In genomic region chr3:39224288-39224687, GRCh38 we compare ENCODE assay signal across 3 cellular contexts.
TF ChIP-seq lines count a peak whose summit lies in the region.

No MANE protein-coding gene starts in this region.

TF ChIP-seq in SK-N-SH, 30 proteins besides CTCF, POLR2A, EP300 and RAD21 (continues in another document):
- no peak for TF ChIP-seq CHD2 (IDR thresholded peaks at IDR 0.05; ENCODE audit: low read length, partially characterized antibody)
- no peak for TF ChIP-seq USF2 (IDR thresholded peaks at IDR 0.05; ENCODE audit: borderline replicate concordance, low read depth, low read length)
- TF ChIP-seq IRF3 (IDR thresholded peaks at IDR 0.05; ENCODE audit: low read depth, low read length): no peak
- no peak for TF ChIP-seq RCOR1 (IDR thresholded peaks at IDR 0.05; ENCODE audit: low read length)
- TF ChIP-seq SIN3A (IDR thresholded peaks at IDR 0.05; ENCODE audit: borderline replicate concordance, low read depth, low read length): no peak
- TF ChIP-seq USF1 (IDR thresholded peaks at IDR 0.05; ENCODE audit: borderline replicate concordance, low read depth): no peak
- TF ChIP-seq RFX5 (IDR thresholded peaks at IDR 0.05; ENCODE audit: low read length): no peak
- TF ChIP-seq REST (IDR thresholded peaks at IDR 0.05; ENCODE audit: low read depth, low read length): no peak
- TF ChIP-seq MAX (IDR thresholded peaks at IDR 0.05; ENCODE audit: low read depth): no peak
- no peak for TF ChIP-seq FOXM1 (IDR thresholded peaks at IDR 0.05; ENCODE audit: low read depth)
- TF ChIP-seq GABPA (IDR thresholded peaks at IDR 0.05; ENCODE audit: low read depth): no peak
- no peak for TF ChIP-seq RXRA (IDR thresholded peaks at IDR 0.05; ENCODE audit: borderline replicate concordance, low read depth)
- no peak for TF ChIP-seq NFIC (IDR thresholded peaks at IDR 0.05; ENCODE audit: borderline replicate concordance)

TF ChIP-seq in SK-N-SH treated with all-trans-retinoic acid at 6 μM for 48 hours, 23 proteins besides CTCF, POLR2A, EP300 and RAD21:
- no peak for TF ChIP-seq POU6F1 (CRISPR knock-in tag; IDR thresholded peaks at IDR 0.05; ENCODE audit: borderline replicate concordance, low read depth)
- TF ChIP-seq GLIS3 (CRISPR knock-in tag; IDR thresholded peaks at IDR 0.05): no peak
- TF ChIP-seq CSRNP3 (CRISPR knock-in tag; IDR thresholded peaks at IDR 0.05): no peak
- no peak for TF ChIP-seq ZNF70 (CRISPR knock-in tag; IDR thresholded peaks at IDR 0.05)
- no peak for TF ChIP-seq ISL1 (CRISPR knock-in tag; IDR thresholded peaks at IDR 0.05)
- no peak for TF ChIP-seq ESRRG (CRISPR knock-in tag; IDR thresholded peaks at IDR 0.05)
- TF ChIP-seq BACH2 (CRISPR knock-in tag; IDR thresholded peaks at IDR 0.05; ENCODE audit: borderline replicate concordance): no peak
- TF ChIP-seq PATZ1 (CRISPR knock-in tag; IDR thresholded peaks at IDR 0.05; ENCODE audit: borderline replicate concordance): no peak
- no peak for TF ChIP-seq TCF4 (CRISPR knock-in tag; IDR thresholded peaks at IDR 0.05; ENCODE audit: borderline replicate concordance)
- TF ChIP-seq ZNF8 (CRISPR knock-in tag; IDR thresholded peaks at IDR 0.05): no peak
- TF ChIP-seq RARB (CRISPR knock-in tag; IDR thresholded peaks at IDR 0.05): no peak
- no peak for TF ChIP-seq ZFP3 (CRISPR knock-in tag; IDR thresholded peaks at IDR 0.05)
- no peak for TF ChIP-seq ARNTL (CRISPR knock-in tag; IDR thresholded peaks at IDR 0.05; ENCODE audit: borderline replicate concordance, low read depth)
- no peak for TF ChIP-seq CSDC2 (CRISPR knock-in tag; IDR thresholded peaks at IDR 0.05)
TF ChIP-seq in SK-N-SH treated with all-trans-retinoic acid at 6 μM for 48 hours: peak in this region for 0.

TF ChIP-seq in K562, 482 proteins besides CTCF, POLR2A, EP300 and RAD21:
- TF ChIP-seq FUS (optimal IDR thresholded peaks at IDR 0.05; ENCODE audit: low read depth, low read length) (no peak), SP2 (IDR thresholded peaks at IDR 0.05; ENCODE audit: extremely low read depth, low read depth, low read length, poor library complexity, severe bottlenecking) (no peak), TCF7L2 (IDR thresholded peaks at IDR 0.05; ENCODE audit: low read depth, low read length) (no peak), PHB2 (IDR thresholded peaks at IDR 0.05; ENCODE audit: low read depth) (no peak), EGR1 (conservative IDR thresholded peaks at IDR 0.05) (no peak), ZNF699 (CRISPR knock-in tag; IDR thresholded peaks at IDR 0.05; ENCODE audit: insufficient replicate concordance) (no peak), ZNF134 (CRISPR knock-in tag; conservative IDR thresholded peaks at IDR 0.05) (no peak), ZNF445 (CRISPR knock-in tag; IDR thresholded peaks at IDR 0.05; ENCODE audit: low read depth) (no peak), NRF1 (conservative IDR thresholded peaks at IDR 0.05 in 1 of 2, IDR thresholded peaks at IDR 0.05 in 1 of 2) (no peak), NEUROD1 (IDR thresholded peaks at IDR 0.05; ENCODE audit: borderline replicate concordance, low read depth, low read length, partially characterized antibody) (no peak), SNIP1 (IDR thresholded peaks at IDR 0.05; ENCODE audit: low read depth) (no peak)
